In genomic region chr2:121944072-121944829, GRCh38 we compare ENCODE assay signal across 11 cellular contexts.
DNase-seq lines count a peak whose midpoint lies in the region; ATAC-seq and TF ChIP-seq lines count a peak whose summit lies in the region.
"Had no signal": no experiment of that assay in that cellular context is flagged by ENCODE, and none has a peak within 500 bp of the region (broad histone marks: within the 10 kb centered on the region; RNA-seq: fewer than 3 reads in every experiment).

No MANE protein-coding gene starts in this region.

- no peaks in the 10 kb centered on the region for H3K27me3 ChIP-seq in mammary epithelial cell (ENCODE audit: insufficient read depth, low read length)
- H3K27me3 ChIP-seq: upper lobe of left lung had no signal

- TF ChIP-seq CTCF in AG10803 (conservative IDR thresholded peaks at IDR 0.05; ENCODE audit: low read length): no peak
- TF ChIP-seq CTCF in mammary epithelial cell (conservative IDR thresholded peaks at IDR 0.05 in 1 of 2, IDR thresholded peaks at IDR 0.05 in 1 of 2; ENCODE audit: extremely low read depth in 1 of 2, insufficient read depth in 1 of 2, low read depth in 1 of 2, low read length in 2 of 2): no peak
- TF ChIP-seq CTCF in lower leg skin (IDR thresholded peaks at IDR 0.05): no peak

- H3K9me3 Mint-ChIP-seq in activated T-cell treated with anti-CD3 and anti-CD28 coated beads, Interleukin-2, amount 50 U/mL, for 72 hours: no peaks in the 10 kb centered on the region
- H3K9me3 Mint-ChIP-seq in activated CD4-positive, alpha-beta T cell treated with anti-CD3 and anti-CD28 coated beads, Interleukin-2, amount 10 ng/mL, durations not matched to agents 7 days and 5 days: no peaks in the 10 kb centered on the region

- no peaks in the 10 kb centered on the region for H3K4me1 Mint-ChIP-seq in activated T-cell treated with anti-CD3 and anti-CD28 coated beads, Interleukin-2, amount 50 U/mL, for 72 hours (ENCODE audit: low read depth)
- peaks cover 2% of the 10 kb centered on the region for H3K4me1 Mint-ChIP-seq in activated CD4-positive, alpha-beta T cell treated with anti-CD3 and anti-CD28 coated beads, Interleukin-2, amount 10 ng/mL, durations not matched to agents 7 days and 5 days

- no peaks in the 10 kb centered on the region for H3K27me3 Mint-ChIP-seq in activated T-cell treated with anti-CD3 and anti-CD28 coated beads, Interleukin-2, amount 50 U/mL, for 72 hours (ENCODE audit: low read depth)
- H3K27me3 Mint-ChIP-seq in activated CD4-positive, alpha-beta T cell treated with anti-CD3 and anti-CD28 coated beads, Interleukin-2, amount 10 ng/mL, durations not matched to agents 7 days and 5 days: peaks cover 4% of the 10 kb centered on the region

- DNase-seq in AG10803 (ENCODE audit: low read depth) (peak; percentile 96), LoVo (ENCODE audit: low spot score) (peak; percentile 18), mammary epithelial cell (peak; percentile 88), lower leg skin (ENCODE audit: low spot score in 2 of 2) (peak; percentile 28 to 67)
- no peak for DNase-seq in stimulated activated naive CD4-positive, alpha-beta T cell treated with Interleukin-2 at 50 U/mL for 16 hours (lab: John Stamatoyannopoulos, UW)
- no peak for DNase-seq in activated T-cell treated with anti-CD3 and anti-CD28 coated beads, Interleukin-2, amount 50 U/mL, for 72 hours
- DNase-seq in activated CD4-positive, alpha-beta T cell treated with anti-CD3 and anti-CD28 coated beads, Interleukin-2, amount 10 ng/mL, durations not matched to agents 7 days and 5 days: no peak
- DNase-seq: kidney glomerular epithelial cell, NCI-H510A, upper lobe of left lung had no signal

- POLR2A ChIA-PET in activated CD4-positive, alpha-beta T cell treated with anti-CD3 and anti-CD28 coated beads, Interleukin-2, amount 10 ng/mL, durations not matched to agents 7 days and 5 days (lab: Charles Lee): no interaction called here

- H3K4me3 Mint-ChIP-seq in activated T-cell treated with anti-CD3 and anti-CD28 coated beads, Interleukin-2, amount 50 U/mL, for 72 hours: no peak overlapping the region
- no peak overlapping the region for H3K4me3 Mint-ChIP-seq in activated CD4-positive, alpha-beta T cell treated with anti-CD3 and anti-CD28 coated beads, Interleukin-2, amount 10 ng/mL, durations not matched to agents 7 days and 5 days

- no peaks in the 10 kb centered on the region for H3K9me3 ChIP-seq in mammary epithelial cell (replicated peaks; ENCODE audit: insufficient read depth, low read length)
- H3K9me3 ChIP-seq: upper lobe of left lung had no signal

- H3K9ac ChIP-seq in mammary epithelial cell (ENCODE audit: insufficient read depth, low read length): no peak overlapping the region

- no peak overlapping the region for H2AFZ ChIP-seq in mammary epithelial cell (ENCODE audit: low read depth, low read length)

- CTCF ChIA-PET in mammary epithelial cell (lab: Charles Lee; ENCODE audit: low non-redundant PET): interaction anchor here (0.6 to 0.7 kb wide), 2 partner anchors 133 to 384 kb away, joined by 3 to 4 read pairs; no protein-coding TSS in a partner anchor
- CTCF ChIA-PET in activated CD4-positive, alpha-beta T cell treated with anti-CD3 and anti-CD28 coated beads, Interleukin-2, amount 10 ng/mL, durations not matched to agents 7 days and 5 days (lab: Charles Lee): no interaction called here

- H3K4me1 ChIP-seq in mammary epithelial cell (ENCODE audit: insufficient read depth, low read length): peaks cover 10% of the 10 kb centered on the region

- no peak for TF ChIP-seq POLR2A in lower leg skin (IDR thresholded peaks at IDR 0.05)

- no peak for ATAC-seq in GM19324 (IDR thresholded peaks at IDR 0.05; ENCODE audit: low FRiP score, unreplicated experiment)
- ATAC-seq in activated T-cell treated with anti-CD3 and anti-CD28 coated beads, Interleukin-2, amount 50 U/mL, for 72 hours (replicated peaks in 1 of 2): no peak

- peak overlapping the region; percentile 28 for H3K4me2 ChIP-seq in mammary epithelial cell (ENCODE audit: insufficient read depth, low read depth, low read length)

- H3K79me2 ChIP-seq in mammary epithelial cell (ENCODE audit: insufficient read depth, low read length): no peaks in the 10 kb centered on the region

- H3K36me3 ChIP-seq in mammary epithelial cell (ENCODE audit: insufficient read depth, low read length): no peaks in the 10 kb centered on the region
- H3K36me3 ChIP-seq: upper lobe of left lung had no signal

- no peaks in the 10 kb centered on the region for H4K20me1 ChIP-seq in mammary epithelial cell (ENCODE audit: insufficient read depth, low read length)

- intact Hi-C loops in mammary epithelial cell (cut with micrococcal nuclease): no loop called here
- intact Hi-C loops in lower leg skin (cut with DNase I; ENCODE audit: low total_unique reads): no loop called here

- H3K27ac Mint-ChIP-seq in activated T-cell treated with anti-CD3 and anti-CD28 coated beads, Interleukin-2, amount 50 U/mL, for 72 hours: no peak overlapping the region
- no peak overlapping the region for H3K27ac Mint-ChIP-seq in activated CD4-positive, alpha-beta T cell treated with anti-CD3 and anti-CD28 coated beads, Interleukin-2, amount 10 ng/mL, durations not matched to agents 7 days and 5 days

- 2% methylated on average over 7 of the region's 7 CpGs for WGBS in mammary epithelial cell (ENCODE audit: low coverage, missing lambda C conversion rate)
- WGBS in lower leg skin, 2 donors: 11 to 23% methylated on average over 7 of the region's 7 CpGs

- dilution Hi-C loops in mammary epithelial cell (cut with HindIII; ENCODE audit: low sequenced_read_pairs): no loop called here

- no TSS peak for BruUV-seq in mammary epithelial cell (replicated peaks; lab: Mats Ljungman, UMichigan)

- H3K4me3 ChIP-seq in AG10803 (ENCODE audit: low read length) (no peak overlapping the region), mammary epithelial cell (replicated peaks in 1 of 3; ENCODE audit: insufficient read depth in 1 of 3, low read depth in 2 of 3, low read length in 3 of 3) (no peak overlapping the region), lower leg skin (ENCODE audit: low read depth, poor library complexity, severe bottlenecking) (no peak overlapping the region)
- H3K4me3 ChIP-seq: upper lobe of left lung had no signal

- H3K36me3 Mint-ChIP-seq in activated T-cell treated with anti-CD3 and anti-CD28 coated beads, Interleukin-2, amount 50 U/mL, for 72 hours (ENCODE audit: insufficient read depth in 2 of 2): no peaks in the 10 kb centered on the region
- H3K36me3 Mint-ChIP-seq in activated CD4-positive, alpha-beta T cell treated with anti-CD3 and anti-CD28 coated beads, Interleukin-2, amount 10 ng/mL, durations not matched to agents 7 days and 5 days (ENCODE audit: low read depth): no peaks in the 10 kb centered on the region

- in situ Hi-C loops in mammary epithelial cell (cut with MboI; ENCODE audit: low sequenced_read_pairs in 2 of 2): no loop called here

- H3K27ac ChIP-seq in mammary epithelial cell (ENCODE audit: insufficient read depth, low read depth, low read length): no peak overlapping the region
- H3K27ac ChIP-seq: upper lobe of left lung had no signal

Comparison
In these comparisons a context has a peak if more than half of its experiments do, and no peak if none do; other contexts are left out.
1. DNase-seq: peak in AG10803 (single experiment), LoVo (single experiment), mammary epithelial cell (single experiment) and lower leg skin (2 of 2); none in stimulated activated naive CD4-positive, alpha-beta T cell treated with Interleukin-2 at 50 U/mL for 16 hours (single experiment), activated T-cell treated with anti-CD3 and anti-CD28 coated beads, Interleukin-2, amount 50 U/mL, for 72 hours (0 of 2) and activated CD4-positive, alpha-beta T cell treated with anti-CD3 and anti-CD28 coated beads, Interleukin-2, amount 10 ng/mL, durations not matched to agents 7 days and 5 days (single experiment).